ENCODE assay signal across 8 cellular contexts in the genomic region with DNA sequence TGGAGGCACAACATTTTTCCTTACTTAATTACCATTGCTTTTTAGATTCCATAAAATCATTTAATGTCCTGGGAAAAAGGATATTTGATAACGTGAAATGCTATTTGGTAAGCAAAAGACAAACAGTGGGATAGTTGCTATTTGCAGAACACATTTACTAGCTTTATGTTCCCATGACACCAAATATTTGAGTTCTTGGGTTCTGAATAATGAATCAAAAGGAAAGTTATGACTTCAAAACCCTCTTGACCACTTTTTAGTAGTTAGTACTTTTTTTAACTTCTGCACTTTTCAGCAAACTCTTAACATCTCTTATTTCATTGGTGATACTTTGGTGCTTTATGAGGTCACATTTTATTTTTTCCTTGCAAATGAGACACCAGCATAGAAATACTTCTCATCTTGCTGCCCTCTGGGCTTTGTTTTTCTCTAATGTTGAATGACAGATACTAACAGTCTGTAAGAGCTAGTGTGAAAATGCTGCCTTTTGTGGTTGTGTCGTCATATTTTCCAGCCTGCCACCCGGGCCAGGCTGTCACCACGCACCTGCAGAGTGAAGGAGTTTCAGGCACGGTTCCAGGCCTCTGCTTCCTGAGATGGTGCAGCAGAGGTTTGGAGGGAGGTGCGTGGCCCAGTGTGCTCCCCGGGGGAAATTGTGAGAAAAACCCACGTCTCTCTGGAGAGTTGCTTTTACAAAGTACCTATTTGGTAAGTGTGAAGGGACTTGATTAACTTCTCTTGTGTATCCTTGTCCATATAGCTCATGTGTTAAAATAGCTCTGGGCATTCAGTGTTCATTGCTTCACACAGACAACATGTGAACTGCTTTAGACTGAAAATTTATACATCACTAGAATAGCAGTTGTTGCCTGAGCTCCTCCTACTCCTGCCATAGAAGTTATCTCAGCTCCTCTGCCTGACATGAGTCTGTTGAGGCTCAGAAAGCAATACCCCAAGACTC. TPM values are rescaled to one million over a fixed set of nuclear protein-coding genes. Genes with fewer than 3 reads are reported as not detected.
DNase-seq lines count a peak whose midpoint lies in the region; ATAC-seq and TF ChIP-seq lines count a peak whose summit lies in the region.

No MANE protein-coding gene starts in this region.

- TF ChIP-seq POLR2A in body of pancreas (IDR thresholded peaks at IDR 0.05): no peak
- TF ChIP-seq POLR2A in lower leg skin (IDR thresholded peaks at IDR 0.05): no peak

- peaks cover 5% of the 10 kb centered on the region for H3K4me1 Mint-ChIP-seq in T-helper 17 cell
- H3K4me1 Mint-ChIP-seq in stimulated activated naive CD8-positive, alpha-beta T cell treated with anti-CD3 and anti-CD28 coated beads, Interleukin-15, amount 100 ng/mL, for 72 hours: peaks cover 48% of the 10 kb centered on the region

- H3K27ac ChIP-seq in body of pancreas: no peak overlapping the region

- H3K27ac Mint-ChIP-seq in T-helper 17 cell: peak overlapping the region; percentile 21
- peak overlapping the region; percentile 93 to 97 for H3K27ac Mint-ChIP-seq in stimulated activated naive CD8-positive, alpha-beta T cell treated with anti-CD3 and anti-CD28 coated beads, Interleukin-15, amount 100 ng/mL, for 72 hours

- no peaks in the 10 kb centered on the region for H3K36me3 ChIP-seq in body of pancreas (replicated peaks in 1 of 2; ENCODE audit: insufficient read depth in 1 of 2, low read depth in 2 of 2)

- intact Hi-C loops in body of pancreas (cut with DNase I) (no loop called here), lower leg skin (cut with DNase I; ENCODE audit: low total_unique reads) (no loop called here)

- no peak for DNase-seq in T-helper 17 cell
- DNase-seq in body of pancreas: peak in 3 of 4 donors; percentile 3 to 38 (median 18)
- peak; percentile 59 to 77 for DNase-seq in stimulated activated naive CD8-positive, alpha-beta T cell treated with anti-CD3 and anti-CD28 coated beads, Interleukin-15, amount 100 ng/mL, for 72 hours
- no peak for DNase-seq in KG1 (lab: John Stamatoyannopoulos, UW)
- no peak for DNase-seq in NCI-H187 (lab: John Stamatoyannopoulos, UW)
- DNase-seq in lower leg skin (ENCODE audit: low spot score in 2 of 2): no peak

- no peak overlapping the region for H3K4me3 Mint-ChIP-seq in T-helper 17 cell
- peak overlapping the region; percentile 46 to 57 for H3K4me3 Mint-ChIP-seq in stimulated activated naive CD8-positive, alpha-beta T cell treated with anti-CD3 and anti-CD28 coated beads, Interleukin-15, amount 100 ng/mL, for 72 hours

- peaks cover 0 to 5% of the 10 kb centered on the region in 2 donors for H3K9me3 Mint-ChIP-seq in stimulated activated naive CD8-positive, alpha-beta T cell treated with anti-CD3 and anti-CD28 coated beads, Interleukin-15, amount 100 ng/mL, for 72 hours

- ATAC-seq in GM18909 (IDR thresholded peaks at IDR 0.05; ENCODE audit: poor library complexity, unreplicated experiment): peak; percentile 86
- ATAC-seq in HG02938 (IDR thresholded peaks at IDR 0.05; ENCODE audit: unreplicated experiment): peak; percentile 85
- peak; percentile 74 for ATAC-seq in T-helper 17 cell
- no peak for ATAC-seq in body of pancreas
- ATAC-seq in stimulated activated naive CD8-positive, alpha-beta T cell treated with anti-CD3 and anti-CD28 coated beads, Interleukin-15, amount 100 ng/mL, for 72 hours: peak; percentile 97

- no peaks in the 10 kb centered on the region for H3K27me3 Mint-ChIP-seq in T-helper 17 cell
- H3K27me3 Mint-ChIP-seq in stimulated activated naive CD8-positive, alpha-beta T cell treated with anti-CD3 and anti-CD28 coated beads, Interleukin-15, amount 100 ng/mL, for 72 hours: no peaks in the 10 kb centered on the region

- no peaks in the 10 kb centered on the region for H3K27me3 ChIP-seq in body of pancreas

- no peaks in the 10 kb centered on the region for H3K4me1 ChIP-seq in body of pancreas

- TF ChIP-seq CTCF in body of pancreas (IDR thresholded peaks at IDR 0.05) (no peak), lower leg skin (IDR thresholded peaks at IDR 0.05) (no peak)

- no peaks in the 10 kb centered on the region for H3K36me3 Mint-ChIP-seq in T-helper 17 cell (ENCODE audit: low read depth)

- no peaks in the 10 kb centered on the region for H3K9me3 ChIP-seq in T-helper 17 cell (ENCODE audit: control insufficient read depth, low read length, poor library complexity, severe bottlenecking)
- no peaks in the 10 kb centered on the region for H3K9me3 ChIP-seq in body of pancreas

- H3K4me3 ChIP-seq in body of pancreas (no peak overlapping the region), lower leg skin (ENCODE audit: low read depth, poor library complexity, severe bottlenecking) (no peak overlapping the region)

- WGBS in body of pancreas, 2 donors: 10 to 20% methylated on average over 4 to 8 of the region's 8 CpGs
- WGBS in lower leg skin, 2 donors: 36 to 59% methylated on average over 6 to 8 of the region's 8 CpGs

RNA-seq across cellular contexts. Expression of gene MSL3, which starts 34.7 kb away (rescaled TPM):
- total RNA-seq in T-helper 17 cell (10 to 100 TPM; 86.2 to 86.3 TPM), body of pancreas (10 to 100 TPM; 10.5 to 11.2 TPM), lower leg skin (10 to 100 TPM; 12.4 to 15.2 (median 13.6) TPM)

Comparison
In these comparisons a context has a peak if more than half of its experiments do, and no peak if none do; other contexts are left out.
1. DNase-seq: peak in body of pancreas (3 of 4) and stimulated activated naive CD8-positive, alpha-beta T cell treated with anti-CD3 and anti-CD28 coated beads, Interleukin-15, amount 100 ng/mL, for 72 hours (2 of 2); none in T-helper 17 cell (0 of 3), KG1 (single experiment), NCI-H187 (0 of 2) and lower leg skin (0 of 2).
2. RNA of gene MSL3, which starts 34.7 kb away (total RNA-seq): 86.2 to 86.3 TPM in T-helper 17 cell; 12.4 to 15.2 TPM in lower leg skin and 10.5 to 11.2 TPM in body of pancreas; every median in the first group is over 4 times any median in the second.